18 cellular contexts compared by ENCODE assay signal in genomic region chr10:18202600-18203150, GRCh38.
DNase-seq lines count a peak whose midpoint lies in the region; ATAC-seq and TF ChIP-seq lines count a peak whose summit lies in the region.
"Had no signal": no experiment of that assay in that cellular context is flagged by ENCODE, and none has a peak within 500 bp of the region (broad histone marks: within the 10 kb centered on the region; RNA-seq: fewer than 3 reads in every experiment).

No MANE protein-coding gene starts in this region.

- no peaks in the 10 kb centered on the region for H4K20me1 ChIP-seq in Loucy (ENCODE audit: insufficient read depth, low read length, poor library complexity, severe bottlenecking)

- no peak for TF ChIP-seq CTCF in Loucy (conservative IDR thresholded peaks at IDR 0.05; ENCODE audit: low read length)
- no peak for TF ChIP-seq CTCF in esophagus muscularis mucosa (IDR thresholded peaks at IDR 0.05)
- TF ChIP-seq CTCF in mesothelial cell of epicardium (IDR thresholded peaks at IDR 0.05; ENCODE audit: unreplicated experiment), result no peak
- TF ChIP-seq CTCF in transverse colon (IDR thresholded peaks at IDR 0.05), result no peak

- no peak for TF ChIP-seq POLR2A in esophagus muscularis mucosa (IDR thresholded peaks at IDR 0.05; ENCODE audit: low read depth)
- no peak for TF ChIP-seq POLR2A in transverse colon (IDR thresholded peaks at IDR 0.05)

- peak overlapping the region; percentile 6 for H3K9ac ChIP-seq in Loucy (ENCODE audit: low read depth, low read length, poor library complexity, severe bottlenecking)
- H3K9ac ChIP-seq: GM23248 had no signal

- WGBS in esophagus muscularis mucosa, result 46% methylated on average over 3 of the region's 3 CpGs
- 65 to 78% methylated on average over 3 of the region's 3 CpGs for WGBS in transverse colon (ENCODE audit: low coverage in 1 of 2), 2 donors

- H2AFZ ChIP-seq in Loucy (ENCODE audit: low read length), result peak overlapping the region; percentile 88
- H2AFZ ChIP-seq: GM23248 had no signal

- H3K36me3 ChIP-seq in Loucy (ENCODE audit: insufficient read depth, low read length) (no peaks in the 10 kb centered on the region), esophagus muscularis mucosa (no peaks in the 10 kb centered on the region), transverse colon (no peaks in the 10 kb centered on the region)

- no peaks in the 10 kb centered on the region for H3K79me2 ChIP-seq in Loucy (ENCODE audit: insufficient read depth, low read length)

- H3K27ac Mint-ChIP-seq in mesothelial cell of epicardium, result peak overlapping the region; percentile 24
- no peak overlapping the region for H3K27ac Mint-ChIP-seq in activated CD4-positive, alpha-beta T cell treated with anti-CD3 and anti-CD28 coated beads, Interleukin-2, amount 10 ng/mL, durations not matched to agents 7 days and 5 days
- H3K27ac Mint-ChIP-seq: B cell; CD4-positive, alpha-beta T cell had no signal

- peaks cover 2% of the 10 kb centered on the region for H3K27me3 Mint-ChIP-seq in mesothelial cell of epicardium (ENCODE audit: low read depth)
- no peaks in the 10 kb centered on the region for H3K27me3 Mint-ChIP-seq in activated CD4-positive, alpha-beta T cell treated with anti-CD3 and anti-CD28 coated beads, Interleukin-2, amount 10 ng/mL, durations not matched to agents 7 days and 5 days
- H3K27me3 Mint-ChIP-seq: B cell; CD4-positive, alpha-beta T cell had no signal

- H3K4me3 ChIP-seq in Loucy (ENCODE audit: low read length, poor library complexity, severe bottlenecking) (no peak overlapping the region), esophagus muscularis mucosa (peak overlapping the region in 3 of 4 donors; percentile 8 to 31 (median 28)), transverse colon (no peak overlapping the region)
- H3K4me3 ChIP-seq: GM23248 had no signal

- TF ChIP-seq EP300 in esophagus muscularis mucosa (IDR thresholded peaks at IDR 0.05) (no peak), transverse colon (IDR thresholded peaks at IDR 0.05; ENCODE audit: low read depth) (no peak)

- no peak overlapping the region for H3K4me3 Mint-ChIP-seq in mesothelial cell of epicardium
- H3K4me3 Mint-ChIP-seq in activated CD4-positive, alpha-beta T cell treated with anti-CD3 and anti-CD28 coated beads, Interleukin-2, amount 10 ng/mL, durations not matched to agents 7 days and 5 days, result no peak overlapping the region
- H3K4me3 Mint-ChIP-seq: B cell; CD4-positive, alpha-beta T cell had no signal

- no peaks in the 10 kb centered on the region for H3F3A ChIP-seq in Loucy (ENCODE audit: low read depth)

- H3K27ac ChIP-seq in esophagus muscularis mucosa (replicated peaks in 1 of 4) (peak overlapping the region; percentile 76 to 84 (median 80)), transverse colon (peak overlapping the region; percentile 49 to 79 (median 68))
- H3K27ac ChIP-seq: GM23248 had no signal

- ATAC-seq in GM19395 (IDR thresholded peaks at IDR 0.05; ENCODE audit: unreplicated experiment), result no peak
- ATAC-seq: HCT116 had no signal

- H3K4me1 ChIP-seq in Loucy (ENCODE audit: insufficient read depth, low read length, poor library complexity, severe bottlenecking), result peaks cover 31% of the 10 kb centered on the region
- H3K4me1 ChIP-seq in esophagus muscularis mucosa, result peaks cover 4 to 64% (median 54%) of the 10 kb centered on the region in 4 donors
- peaks cover 0 to 15% (median 11%) of the 10 kb centered on the region in 4 donors for H3K4me1 ChIP-seq in transverse colon

- no peaks in the 10 kb centered on the region for H3K36me3 Mint-ChIP-seq in mesothelial cell of epicardium
- no peaks in the 10 kb centered on the region for H3K36me3 Mint-ChIP-seq in activated CD4-positive, alpha-beta T cell treated with anti-CD3 and anti-CD28 coated beads, Interleukin-2, amount 10 ng/mL, durations not matched to agents 7 days and 5 days (ENCODE audit: low read depth)

- peak overlapping the region; percentile 60 for H3K4me2 ChIP-seq in Loucy (ENCODE audit: low read depth, low read length, poor library complexity, severe bottlenecking)

- H3K27me3 ChIP-seq in Loucy (ENCODE audit: insufficient read depth, low read length, poor library complexity, severe bottlenecking), result no peaks in the 10 kb centered on the region
- no peaks in the 10 kb centered on the region for H3K27me3 ChIP-seq in esophagus muscularis mucosa
- no peaks in the 10 kb centered on the region for H3K27me3 ChIP-seq in transverse colon

- CTCF ChIA-PET in activated CD4-positive, alpha-beta T cell treated with anti-CD3 and anti-CD28 coated beads, Interleukin-2, amount 10 ng/mL, durations not matched to agents 7 days and 5 days (lab: Charles Lee), result no interaction called here

- H3K9me2 ChIP-seq in Loucy (replicated peaks; ENCODE audit: low read depth, low read length), result no peaks in the 10 kb centered on the region

- DNase-seq in esophagus muscularis mucosa (ENCODE audit: extremely low spot score) (no peak), mesothelial cell of epicardium (ENCODE audit: low spot score in 2 of 2, unreplicated experiment in 2 of 2) (no peak), transverse colon (no peak), NCI-H1694 treated with DMSO at 0.1 percent for 48 hours (lab: John Stamatoyannopoulos, UW) (no peak)
- no peak for DNase-seq in activated CD4-positive, alpha-beta T cell treated with anti-CD3 and anti-CD28 coated beads, Interleukin-2, amount 10 ng/mL, durations not matched to agents 7 days and 5 days
- DNase-seq: ACHN; Calu3; CD4-positive, alpha-beta T cell; DMS79; GM23248; NCI-H1436; NCI-H2081 treated with DMSO at 0.1 percent for 48 hours; NCI-H345; NCI-H526 treated with DMSO at 0.1 percent for 48 hours had no signal

- intact Hi-C loops in esophagus muscularis mucosa (cut with DNase I) (loop anchor here (5.0 kb wide), 1 partner anchor 60 kb away; the partner anchor contains the start of gene CACNB2), transverse colon (cut with DNase I; ENCODE audit: low total_unique reads) (no loop called here)

- H3K9me3 Mint-ChIP-seq in mesothelial cell of epicardium, result no peaks in the 10 kb centered on the region
- H3K9me3 Mint-ChIP-seq in activated CD4-positive, alpha-beta T cell treated with anti-CD3 and anti-CD28 coated beads, Interleukin-2, amount 10 ng/mL, durations not matched to agents 7 days and 5 days, result no peaks in the 10 kb centered on the region
- H3K9me3 Mint-ChIP-seq: CD4-positive, alpha-beta T cell had no signal

- H3K4me1 Mint-ChIP-seq in mesothelial cell of epicardium, result peaks cover 15% of the 10 kb centered on the region
- H3K4me1 Mint-ChIP-seq in activated CD4-positive, alpha-beta T cell treated with anti-CD3 and anti-CD28 coated beads, Interleukin-2, amount 10 ng/mL, durations not matched to agents 7 days and 5 days, result peaks cover 7% of the 10 kb centered on the region
- H3K4me1 Mint-ChIP-seq: B cell had no signal

- POLR2A ChIA-PET in activated CD4-positive, alpha-beta T cell treated with anti-CD3 and anti-CD28 coated beads, Interleukin-2, amount 10 ng/mL, durations not matched to agents 7 days and 5 days (lab: Charles Lee), result no interaction called here

- in situ Hi-C loops in transverse colon (cut with MboI; ENCODE audit: low pct_ligation_motif_present in 1 of 4, low pct_unique_long_range_greater_than_20kb in 1 of 4, low sequenced_read_pairs in 3 of 4), result no loop called here

- H3K9me3 ChIP-seq in Loucy (ENCODE audit: insufficient read depth, low read depth, low read length), result no peaks in the 10 kb centered on the region
- H3K9me3 ChIP-seq in esophagus muscularis mucosa, result no peaks in the 10 kb centered on the region
- no peaks in the 10 kb centered on the region for H3K9me3 ChIP-seq in transverse colon

Comparison
In these comparisons a context has a peak if more than half of its experiments do, and no peak if none do; other contexts are left out.
1. H3K4me3 ChIP-seq: peak in esophagus muscularis mucosa (3 of 4); none in Loucy (single experiment) and transverse colon (0 of 4).